ENCODE assay signal across 27 cellular contexts in genomic region chr10:120494313-120494710, GRCh38. TPM values are rescaled to one million over a fixed set of nuclear protein-coding genes. Genes with fewer than 3 reads are reported as not detected.
"Had no signal": no experiment of that assay in that cellular context is flagged by ENCODE, and none has a peak within 500 bp of the region (broad histone marks: within the 10 kb centered on the region; RNA-seq: fewer than 3 reads in every experiment).

No MANE protein-coding gene starts in this region.

- H3K36me3 ChIP-seq: ascending aorta, breast epithelium, cardiac muscle cell, colonic mucosa, esophagus muscularis mucosa, gastrocnemius medialis, heart left ventricle had no signal

- H3K4me3 ChIP-seq: ascending aorta, breast epithelium, cardiac muscle cell, colonic mucosa, esophagus muscularis mucosa, gastrocnemius medialis, heart left ventricle had no signal

- H3K9me3 ChIP-seq: ascending aorta, breast epithelium, colonic mucosa, esophagus muscularis mucosa, gastrocnemius medialis, heart left ventricle had no signal

- DNase-seq: activated CD4-positive, alpha-beta memory T cell treated with anti-CD3 and anti-CD28 coated beads for 36 hours; activated CD4-positive, alpha-beta T cell treated with anti-CD3 and anti-CD28 coated beads for 36 hours; activated CD4-positive, alpha-beta T cell treated with anti-CD3 and anti-CD28 coated beads, Interleukin-2, amount 10 ng/mL, durations not matched to agents 24 days and 14 days; activated CD4-positive, CD25-positive, alpha-beta regulatory T cell; activated CD4-positive, CD25-positive, alpha-beta regulatory T cell treated with anti-CD3 and anti-CD28 coated beads, Interleukin-2, amount 50 U/mL, for 72 hours; activated CD8-positive, alpha-beta memory T cell treated with anti-CD3 and anti-CD28 coated beads, Interleukin-2, amount 50 U/mL, for 48 hours; activated gamma-delta T cell; activated naive CD4-positive, alpha-beta T cell; activated naive CD4-positive, alpha-beta T cell treated with anti-CD3 and anti-CD28 coated beads, Interleukin-2, amount 10 ng/mL, durations not matched to agents 7 days and 5 days; activated naive CD8-positive, alpha-beta T cell treated with anti-CD3 and anti-CD28 coated beads, Interleukin-2, amount 10 ng/mL, durations not matched to agents 7 days and 5 days; activated T-cell treated with anti-CD3 and anti-CD28 coated beads for 4 hours; activated T-cell treated with anti-CD3 and anti-CD28 coated beads, Interleukin-2, amount 50 U/mL, for 24 hours; activated T-cell treated with anti-CD3 and anti-CD28 coated beads, Interleukin-2, amount 50 U/mL, for 72 hours; central memory CD4-positive, alpha-beta T cell; cerebellar nuclear complex; colonic mucosa; effector memory CD4-positive, alpha-beta T cell; foreskin keratinocyte; gastrocnemius medialis; glutamatergic neuron; heart left ventricle; T-helper 2 cell had no signal

- H3K4me1 ChIP-seq: ascending aorta, breast epithelium, colonic mucosa, esophagus muscularis mucosa, foreskin keratinocyte, gastrocnemius medialis, heart left ventricle had no signal

- H3K27ac ChIP-seq: ascending aorta, breast epithelium, cardiac muscle cell, colonic mucosa, esophagus muscularis mucosa, foreskin keratinocyte, gastrocnemius medialis, heart left ventricle had no signal

- H3K27me3 ChIP-seq: ascending aorta, breast epithelium, cardiac muscle cell, colonic mucosa, foreskin keratinocyte, gastrocnemius medialis, heart left ventricle had no signal

- ATAC-seq: activated CD4-positive, alpha-beta T cell treated with anti-CD3 and anti-CD28 coated beads for 36 hours; activated naive CD4-positive, alpha-beta T cell treated with anti-CD3 and anti-CD28 coated beads, Interleukin-2, amount 50 U/mL, for 72 hours; activated T-cell treated with anti-CD3 and anti-CD28 coated beads, Interleukin-2, amount 50 U/mL, for 72 hours; foreskin keratinocyte; gastrocnemius medialis; heart left ventricle had no signal

RNA-seq across cellular contexts. Expression of gene PLPP4, which starts 37.3 kb away (rescaled TPM):
- polyA plus RNA-seq: heart left ventricle had no signal
